In genomic region chr17:59840908-59841666, GRCh38 we compare ENCODE assay signal across 8 cellular contexts. TPM values are rescaled to one million over a fixed set of nuclear protein-coding genes. Genes with fewer than 3 reads are reported as not detected.
DNase-seq lines count a peak whose midpoint lies in the region; ATAC-seq and TF ChIP-seq lines count a peak whose summit lies in the region.

No MANE protein-coding gene starts in this region.

- H3K27me3 Mint-ChIP-seq in activated CD4-positive, alpha-beta T cell treated with anti-CD3 and anti-CD28 coated beads, Interleukin-2, amount 10 ng/mL, durations not matched to agents 7 days and 5 days: no peaks in the 10 kb centered on the region

- peak overlapping the region; percentile 93 for H3K4me3 Mint-ChIP-seq in activated CD4-positive, alpha-beta T cell treated with anti-CD3 and anti-CD28 coated beads, Interleukin-2, amount 10 ng/mL, durations not matched to agents 7 days and 5 days

- CTCF ChIA-PET in activated CD4-positive, alpha-beta T cell treated with anti-CD3 and anti-CD28 coated beads, Interleukin-2, amount 10 ng/mL, durations not matched to agents 7 days and 5 days (lab: Charles Lee): interaction anchor here (0.6 to 1.9 kb wide), 3 partner anchors 10 to 96 kb away, joined by 3 to 6 read pairs (median 3); no protein-coding TSS in a partner anchor

- H3K9ac ChIP-seq in smooth muscle cell (ENCODE audit: low read depth): peak overlapping the region; percentile 100

- peaks cover 21% of the 10 kb centered on the region for H3K4me1 ChIP-seq in smooth muscle cell (ENCODE audit: low read depth)

- H3K36me3 Mint-ChIP-seq in activated CD4-positive, alpha-beta T cell treated with anti-CD3 and anti-CD28 coated beads, Interleukin-2, amount 10 ng/mL, durations not matched to agents 7 days and 5 days (ENCODE audit: low read depth): peaks cover 60% of the 10 kb centered on the region

- peaks cover 53% of the 10 kb centered on the region for H4K20me1 ChIP-seq in smooth muscle cell (ENCODE audit: low read depth)

- ATAC-seq in GM18873 (IDR thresholded peaks at IDR 0.05; ENCODE audit: low FRiP score, unreplicated experiment) (no peak), HG03108 (IDR thresholded peaks at IDR 0.05; ENCODE audit: unreplicated experiment) (no peak)

- peak; percentile 47 for DNase-seq in activated CD4-positive, alpha-beta T cell treated with anti-CD3 and anti-CD28 coated beads, Interleukin-2, amount 10 ng/mL, durations not matched to agents 7 days and 5 days
- DNase-seq in activated CD4-positive, alpha-beta T cell treated with anti-CD3 and anti-CD28 coated beads for 48 hours: no peak
- DNase-seq in foreskin fibroblast (peak in 1 of 2 donors; percentile 38), smooth muscle cell (lab: John Stamatoyannopoulos, UW; ENCODE audit: unreplicated experiment) (no peak), G401 (ENCODE audit: low spot score) (no peak)

- peaks cover 54% of the 10 kb centered on the region for H3F3A ChIP-seq in smooth muscle cell (ENCODE audit: low read depth)

- H3K4me2 ChIP-seq in smooth muscle cell: peak overlapping the region; percentile 94

- peak overlapping the region; percentile 73 to 91 for H3K4me3 ChIP-seq in foreskin fibroblast (ENCODE audit: low read depth in 1 of 2, low read length in 2 of 2)
- H3K4me3 ChIP-seq in smooth muscle cell: peak overlapping the region; percentile 98

- WGBS in smooth muscle cell (ENCODE audit: low lambda C conversion rate): 6% methylated on average over 5 of the region's 5 CpGs

- peaks cover 20% of the 10 kb centered on the region for H3K36me3 ChIP-seq in smooth muscle cell (ENCODE audit: low read depth)

- peak overlapping the region; percentile 98 for H3K27ac Mint-ChIP-seq in activated CD4-positive, alpha-beta T cell treated with anti-CD3 and anti-CD28 coated beads, Interleukin-2, amount 10 ng/mL, durations not matched to agents 7 days and 5 days

- H3K27ac ChIP-seq in VCaP: peak overlapping the region; percentile 99
- peak overlapping the region; percentile 100 for H3K27ac ChIP-seq in smooth muscle cell (ENCODE audit: low read depth)

- no peak overlapping the region for H2AFZ ChIP-seq in smooth muscle cell (ENCODE audit: low read depth)

- peaks cover 47% of the 10 kb centered on the region for H3K79me2 ChIP-seq in smooth muscle cell (ENCODE audit: low read depth)

- in situ Hi-C loops in G401 (cut with HindIII; ENCODE audit: low sequenced_read_pairs): loop anchor here (10.0 kb wide), 1 partner anchor 86 kb away; no protein-coding TSS in a partner anchor

- H3K9me3 Mint-ChIP-seq in activated CD4-positive, alpha-beta T cell treated with anti-CD3 and anti-CD28 coated beads, Interleukin-2, amount 10 ng/mL, durations not matched to agents 7 days and 5 days: no peaks in the 10 kb centered on the region

- H3K4me1 Mint-ChIP-seq in activated CD4-positive, alpha-beta T cell treated with anti-CD3 and anti-CD28 coated beads, Interleukin-2, amount 10 ng/mL, durations not matched to agents 7 days and 5 days: peaks cover 54% of the 10 kb centered on the region

- POLR2A ChIA-PET in activated CD4-positive, alpha-beta T cell treated with anti-CD3 and anti-CD28 coated beads, Interleukin-2, amount 10 ng/mL, durations not matched to agents 7 days and 5 days (lab: Charles Lee): interaction anchor here (1.2 to 7.8 kb wide), 5 partner anchors 10 to 88 kb away, joined by 4 to 120 read pairs (median 11); no protein-coding TSS in a partner anchor

- no peaks in the 10 kb centered on the region for H3K27me3 ChIP-seq in smooth muscle cell (ENCODE audit: low read depth)

- H3K9me3 ChIP-seq in smooth muscle cell (replicated peaks; ENCODE audit: low read depth): no peaks in the 10 kb centered on the region

- TF ChIP-seq CTCF in VCaP (conservative IDR thresholded peaks at IDR 0.05) (no peak), foreskin fibroblast (IDR thresholded peaks at IDR 0.05; ENCODE audit: low read depth, low read length) (no peak), smooth muscle cell (IDR thresholded peaks at IDR 0.05; ENCODE audit: borderline replicate concordance, insufficient read depth, poor library complexity, severe bottlenecking) (no peak)

RNA-seq across cellular contexts. Expression of gene TUBD1, which starts 51.7 kb away (rescaled TPM):
- total RNA-seq in activated CD4-positive, alpha-beta T cell treated with anti-CD3 and anti-CD28 coated beads, Interleukin-2, amount 10 ng/mL, durations not matched to agents 7 days and 5 days: 10 to 100 TPM; 12.3 to 13.8 TPM
- total RNA-seq in smooth muscle cell: 11.0 and 21.8 TPM in 2 replicates
- 10.2 and 10.3 TPM in 2 replicates for polyA plus RNA-seq in smooth muscle cell
- 16.7 and 24.0 TPM in 2 replicates for total RNA-seq in G401 (2014; rRNA removed; shearing (Covaris generic))

RNA-seq across cellular contexts. Expression of gene RPS6KB1, which starts 51.8 kb away (rescaled TPM):
- total RNA-seq in activated CD4-positive, alpha-beta T cell treated with anti-CD3 and anti-CD28 coated beads, Interleukin-2, amount 10 ng/mL, durations not matched to agents 7 days and 5 days: 10 to 100 TPM; 46.7 to 50.3 TPM
- 20.1 and 20.8 TPM in 2 replicates for total RNA-seq in smooth muscle cell
- 19.0 and 22.3 TPM in 2 replicates for polyA plus RNA-seq in smooth muscle cell
- total RNA-seq in G401 (2014; rRNA removed; shearing (Covaris generic)): 16.6 and 23.0 TPM in 2 replicates
